11 cellular contexts compared by ENCODE assay signal in genomic region chr6:1821188-1822183, GRCh38.
DNase-seq lines count a peak whose midpoint lies in the region; ATAC-seq and TF ChIP-seq lines count a peak whose summit lies in the region.
"Had no signal": no experiment of that assay in that cellular context is flagged by ENCODE, and none has a peak within 500 bp of the region (broad histone marks: within the 10 kb centered on the region; RNA-seq: fewer than 3 reads in every experiment).

No MANE protein-coding gene starts in this region.

- H3K36me3 Mint-ChIP-seq in chondrocyte (ENCODE audit: low read depth), result peaks cover 2% of the 10 kb centered on the region
- H3K36me3 Mint-ChIP-seq in nephron progenitor cell (ENCODE audit: low read depth), result peaks cover 9% of the 10 kb centered on the region

- H3K4me3 ChIP-seq in MG63, result peak overlapping the region; percentile 17; the same call in 1 of the 2 replicates

- no peaks in the 10 kb centered on the region for H3K9me3 ChIP-seq in MG63

- H3K27ac Mint-ChIP-seq in chondrocyte (ENCODE audit: unreplicated experiment) (peak overlapping the region; percentile 94), nephron progenitor cell (peak overlapping the region; percentile 93)
- no peak overlapping the region for H3K27ac Mint-ChIP-seq in stimulated activated naive CD8-positive, alpha-beta T cell treated with anti-CD3 and anti-CD28 coated beads, Interleukin-15, amount 100 ng/mL, for 72 hours

- no peaks in the 10 kb centered on the region for H3K27me3 ChIP-seq in MG63

- TF ChIP-seq CTCF in chondrocyte (IDR thresholded peaks at IDR 0.05), result no peak
- no peak for TF ChIP-seq CTCF in nephron progenitor cell (IDR thresholded peaks at IDR 0.05)

- peak; percentile 32 for DNase-seq in DMS153 (lab: John Stamatoyannopoulos, UW)
- DNase-seq in MG63, result peak; percentile 38
- no peak for DNase-seq in chondrocyte (ENCODE audit: low spot score)
- peak; percentile 53 for DNase-seq in nephron progenitor cell
- no peak for DNase-seq in stimulated activated naive CD8-positive, alpha-beta T cell treated with anti-CD3 and anti-CD28 coated beads, Interleukin-15, amount 100 ng/mL, for 72 hours
- no peak for DNase-seq in HK-2 (ENCODE audit: unreplicated experiment)
- DNase-seq in NOMO-1 treated with dmso at 0.1 percent for 144 hours (lab: John Stamatoyannopoulos, UW; ENCODE audit: unreplicated experiment), result no peak
- DNase-seq: hippocampal formation; KBM-7; stimulated activated naive CD4-positive, alpha-beta T cell treated with Interleukin-2 at 50 U/mL for 16 hours had no signal

- ATAC-seq in stimulated activated naive CD8-positive, alpha-beta T cell treated with anti-CD3 and anti-CD28 coated beads, Interleukin-15, amount 100 ng/mL, for 72 hours, result no peak
- no peak for ATAC-seq in activated CD4-positive, CD25-positive, alpha-beta regulatory T cell treated with anti-CD3 and anti-CD28 coated beads, Interleukin-2, amount 50 U/mL, for 24 hours

- H3K4me3 Mint-ChIP-seq in chondrocyte (ENCODE audit: unreplicated experiment) (peak overlapping the region; percentile 70), nephron progenitor cell (peak overlapping the region; percentile 46)
- no peak overlapping the region for H3K4me3 Mint-ChIP-seq in stimulated activated naive CD8-positive, alpha-beta T cell treated with anti-CD3 and anti-CD28 coated beads, Interleukin-15, amount 100 ng/mL, for 72 hours

- H3K9me3 Mint-ChIP-seq in chondrocyte (ENCODE audit: low read depth) (no peaks in the 10 kb centered on the region), nephron progenitor cell (peaks cover 17% of the 10 kb centered on the region)
- H3K9me3 Mint-ChIP-seq in stimulated activated naive CD8-positive, alpha-beta T cell treated with anti-CD3 and anti-CD28 coated beads, Interleukin-15, amount 100 ng/mL, for 72 hours, result no peaks in the 10 kb centered on the region

- H3K4me1 Mint-ChIP-seq in chondrocyte (ENCODE audit: low read depth) (peaks cover 30% of the 10 kb centered on the region), nephron progenitor cell (peaks cover 42% of the 10 kb centered on the region)
- no peaks in the 10 kb centered on the region for H3K4me1 Mint-ChIP-seq in stimulated activated naive CD8-positive, alpha-beta T cell treated with anti-CD3 and anti-CD28 coated beads, Interleukin-15, amount 100 ng/mL, for 72 hours

- no peaks in the 10 kb centered on the region for H3K36me3 ChIP-seq in MG63

- H3K27me3 Mint-ChIP-seq in chondrocyte (ENCODE audit: low read depth) (no peaks in the 10 kb centered on the region), nephron progenitor cell (ENCODE audit: low read depth, poor library complexity) (peaks cover 9% of the 10 kb centered on the region)
- H3K27me3 Mint-ChIP-seq in stimulated activated naive CD8-positive, alpha-beta T cell treated with anti-CD3 and anti-CD28 coated beads, Interleukin-15, amount 100 ng/mL, for 72 hours, result no peaks in the 10 kb centered on the region

Comparison
In these comparisons a context has a peak if more than half of its experiments do, and no peak if none do; other contexts are left out.
1. DNase-seq: peak in DMS153 (single experiment), MG63 (single experiment) and nephron progenitor cell (single experiment); none in chondrocyte (single experiment), stimulated activated naive CD8-positive, alpha-beta T cell treated with anti-CD3 and anti-CD28 coated beads, Interleukin-15, amount 100 ng/mL, for 72 hours (0 of 2), HK-2 (single experiment) and NOMO-1 treated with dmso at 0.1 percent for 144 hours (single experiment).
2. H3K27ac Mint-ChIP-seq: peak in chondrocyte (single experiment) and nephron progenitor cell (single experiment); none in stimulated activated naive CD8-positive, alpha-beta T cell treated with anti-CD3 and anti-CD28 coated beads, Interleukin-15, amount 100 ng/mL, for 72 hours (0 of 2).
3. H3K4me3 Mint-ChIP-seq: peak in chondrocyte (single experiment) and nephron progenitor cell (single experiment); none in stimulated activated naive CD8-positive, alpha-beta T cell treated with anti-CD3 and anti-CD28 coated beads, Interleukin-15, amount 100 ng/mL, for 72 hours (0 of 2).